In genomic region chr5:139668924-139669680, GRCh38 we compare ENCODE assay signal across 8 cellular contexts. TPM values are rescaled to one million over a fixed set of nuclear protein-coding genes. Genes with fewer than 3 reads are reported as not detected.
DNase-seq lines count a peak whose midpoint lies in the region; ATAC-seq and TF ChIP-seq lines count a peak whose summit lies in the region.

No MANE protein-coding gene starts in this region.

- H3K4me1 ChIP-seq in Loucy (ENCODE audit: insufficient read depth, low read length, poor library complexity, severe bottlenecking): peaks cover 78% of the 10 kb centered on the region
- peaks cover 42 to 52% of the 10 kb centered on the region in 2 donors for H3K4me1 ChIP-seq in neuronal stem cell (ENCODE audit: control insufficient read depth in 2 of 2, insufficient read depth in 1 of 2, low read depth in 1 of 2, low read length in 2 of 2)

- H3K79me2 ChIP-seq in Loucy (ENCODE audit: insufficient read depth, low read length): peaks cover 91% of the 10 kb centered on the region

- no peak overlapping the region for H3K27ac ChIP-seq in neuronal stem cell (replicated peaks; ENCODE audit: low read length)

- peaks cover 76% of the 10 kb centered on the region for H4K20me1 ChIP-seq in Loucy (ENCODE audit: insufficient read depth, low read length, poor library complexity, severe bottlenecking)

- peak overlapping the region; percentile 26 for H2BK5ac ChIP-seq in neuronal stem cell (ENCODE audit: low read length)

- peaks cover 87% of the 10 kb centered on the region for H3K4me1 Mint-ChIP-seq in dendritic cell treated with granulocyte-macrophage colony-stimulating factor and Interleukin-4, amounts not matched to agents 40 ng/mL and 50 ng/mL, for 4 days (ENCODE audit: low read depth)

- H3K36me3 ChIP-seq in Loucy (ENCODE audit: insufficient read depth, low read length) (peaks cover 7% of the 10 kb centered on the region; the same call in 1 of the 2 replicates), neuronal stem cell (replicated peaks in 1 of 2; ENCODE audit: control insufficient read depth in 2 of 2, insufficient read depth in 2 of 2, low read length in 2 of 2) (peaks cover 2 to 31% of the 10 kb centered on the region in 2 donors)

- H3K9me3 ChIP-seq in Loucy (ENCODE audit: insufficient read depth, low read depth, low read length) (no peaks in the 10 kb centered on the region), neuronal stem cell (replicated peaks in 1 of 2; ENCODE audit: control insufficient read depth in 2 of 2, insufficient read depth in 1 of 2, low read depth in 1 of 2, low read length in 2 of 2) (no peaks in the 10 kb centered on the region)

- H2BK15ac ChIP-seq in neuronal stem cell (ENCODE audit: low read length): no peak overlapping the region

- intact Hi-C loops in dendritic cell treated with granulocyte-macrophage colony-stimulating factor and Interleukin-4, amounts not matched to agents 40 ng/mL and 50 ng/mL, for 4 days (cut with micrococcal nuclease): no loop called here

- peak; percentile 49 for DNase-seq in COLO668 (lab: John Stamatoyannopoulos, UW; ENCODE audit: unreplicated experiment)
- no peak for DNase-seq in neuronal stem cell (ENCODE audit: low spot score)
- DNase-seq in CD1c-positive myeloid dendritic cell (ENCODE audit: extremely low spot score): no peak
- no peak for DNase-seq in NCI-H1930 (lab: John Stamatoyannopoulos, UW)
- DNase-seq in hepatic stellate cell (ENCODE audit: low spot score): no peak

- no peak overlapping the region for H2AFZ ChIP-seq in Loucy (ENCODE audit: low read length)
- H2AFZ ChIP-seq in neuronal stem cell (ENCODE audit: low read length): no peak overlapping the region

- H3K9me2 ChIP-seq in Loucy (replicated peaks; ENCODE audit: low read depth, low read length): no peaks in the 10 kb centered on the region

- H3K9me3 Mint-ChIP-seq in dendritic cell treated with granulocyte-macrophage colony-stimulating factor and Interleukin-4, amounts not matched to agents 40 ng/mL and 50 ng/mL, for 4 days: no peaks in the 10 kb centered on the region

- H3K27me3 Mint-ChIP-seq in dendritic cell treated with granulocyte-macrophage colony-stimulating factor and Interleukin-4, amounts not matched to agents 40 ng/mL and 50 ng/mL, for 4 days: peaks cover 16% of the 10 kb centered on the region

- H3K4me3 ChIP-seq in Loucy (ENCODE audit: low read length, poor library complexity, severe bottlenecking): peak overlapping the region; percentile 70
- no peak overlapping the region for H3K4me3 ChIP-seq in neuronal stem cell (ENCODE audit: low read length in 2 of 2)

- H3K36me3 Mint-ChIP-seq in dendritic cell treated with granulocyte-macrophage colony-stimulating factor and Interleukin-4, amounts not matched to agents 40 ng/mL and 50 ng/mL, for 4 days (ENCODE audit: low read depth): peaks cover 20% of the 10 kb centered on the region

- no peak overlapping the region for H3K14ac ChIP-seq in neuronal stem cell (ENCODE audit: low read length)

- H2BK120ac ChIP-seq in neuronal stem cell (ENCODE audit: low read depth, low read length): no peak overlapping the region

- H3K4me3 Mint-ChIP-seq in dendritic cell treated with granulocyte-macrophage colony-stimulating factor and Interleukin-4, amounts not matched to agents 40 ng/mL and 50 ng/mL, for 4 days: peak overlapping the region; percentile 66

- ATAC-seq in GM18907 (IDR thresholded peaks at IDR 0.05; ENCODE audit: unreplicated experiment): no peak

- peak overlapping the region; percentile 82 for H2AK5ac ChIP-seq in neuronal stem cell (ENCODE audit: low read depth, low read length)

- H3K18ac ChIP-seq in neuronal stem cell (ENCODE audit: low read length): peak overlapping the region; percentile 7

- peaks cover 10% of the 10 kb centered on the region for H3F3A ChIP-seq in Loucy (ENCODE audit: low read depth)

- no peak for TF ChIP-seq CTCF in Loucy (conservative IDR thresholded peaks at IDR 0.05; ENCODE audit: low read length)

- H3K9ac ChIP-seq in Loucy (ENCODE audit: low read depth, low read length, poor library complexity, severe bottlenecking) (peak overlapping the region; percentile 76), neuronal stem cell (ENCODE audit: low read depth, low read length, poor library complexity) (no peak overlapping the region)

- H3K4ac ChIP-seq in neuronal stem cell (ENCODE audit: low read length): no peak overlapping the region

- no CpG with 5 or more reads among the region's 18 CpGs for WGBS in neuronal stem cell (ENCODE audit: extremely low coverage in 2 of 2, insufficient read length in 2 of 2, insufficient replicate concordance in 1 of 2), 2 donors

- peak overlapping the region; percentile 27 for H2BK12ac ChIP-seq in neuronal stem cell (ENCODE audit: low read length)

- H3K27me3 ChIP-seq in Loucy (ENCODE audit: insufficient read depth, low read length, poor library complexity, severe bottlenecking) (no peaks in the 10 kb centered on the region), neuronal stem cell (ENCODE audit: control insufficient read depth in 3 of 3, insufficient read depth in 3 of 3, low read depth in 1 of 3, low read length in 3 of 3) (no peaks in the 10 kb centered on the region)

- H3K23ac ChIP-seq in neuronal stem cell (ENCODE audit: low read depth, low read length, poor library complexity): no peak overlapping the region

- peaks cover 28% of the 10 kb centered on the region for H3K79me1 ChIP-seq in neuronal stem cell (ENCODE audit: low read depth, low read length)

- no peak overlapping the region for H4K8ac ChIP-seq in neuronal stem cell (ENCODE audit: low read depth, low read length)

- H4K91ac ChIP-seq in neuronal stem cell (ENCODE audit: low read depth, low read length, poor library complexity): no peak overlapping the region

- peak overlapping the region; percentile 98 for H3K4me2 ChIP-seq in Loucy (ENCODE audit: low read depth, low read length, poor library complexity, severe bottlenecking)
- no peak overlapping the region for H3K4me2 ChIP-seq in neuronal stem cell (ENCODE audit: insufficient read depth, low read length, poor library complexity, severe bottlenecking)

- no peak overlapping the region for H3K27ac Mint-ChIP-seq in dendritic cell treated with granulocyte-macrophage colony-stimulating factor and Interleukin-4, amounts not matched to agents 40 ng/mL and 50 ng/mL, for 4 days

RNA-seq across cellular contexts. Expression of gene CXXC5, which starts 21.0 kb away (rescaled TPM):
- polyA plus RNA-seq in neuronal stem cell (2013, experiment 1 of 2): 30.9 TPM
- polyA plus RNA-seq in neuronal stem cell (2013, experiment 2 of 2): 32.1 TPM
